25 cellular contexts compared by ENCODE assay signal in genomic region chr7:92422926-92423325, GRCh38. TPM values are rescaled to one million over a fixed set of nuclear protein-coding genes. Genes with fewer than 3 reads are reported as not detected.
"Had no signal": no experiment of that assay in that cellular context is flagged by ENCODE, and none has a peak within 500 bp of the region (broad histone marks: within the 10 kb centered on the region; RNA-seq: fewer than 3 reads in every experiment).

No MANE protein-coding gene starts in this region.

- H3K36me3 ChIP-seq: SJCRH30 had no signal

- DNase-seq: KBM-7, NCI-H1092, NCI-H1105 treated with DMSO at 0.1 percent for 48 hours, NCI-H1417 treated with DMSO at 0.1 percent for 48 hours, NCI-H146, NCI-H1694 treated with DMSO at 0.1 percent for 48 hours, NCI-H1930, NCI-H2081, NCI-H2107, NCI-H2227 treated with DMSO at 0.1 percent for 48 hours, NCI-H524, NCI-H526 treated with DMSO at 0.1 percent for 48 hours, NCI-H748 treated with DMSO at 0.1 percent for 48 hours, PC-3, SHP77 treated with DMSO at 0.1 percent for 48 hours, SJCRH30 had no signal

- H3K36me3 Mint-ChIP-seq: IgD-negative memory B cell had no signal

- H3K9me3 ChIP-seq: SJCRH30 had no signal

- H3K9me3 Mint-ChIP-seq: IgD-negative memory B cell had no signal

- H3K27me3 ChIP-seq: SJCRH30 had no signal

- ATAC-seq: HepG2, Panc1, PC-3, Right ventricle myocardium inferior, SK-N-SH treated with all-trans-retinoic acid at 6 μM for 48 hours had no signal

RNA-seq across cellular contexts. Expression of gene ERVW-1, which starts 54.8 kb away (rescaled TPM):
- total RNA-seq: HepG2, HT1080, LHCN-M2, MCF 10A, NCI-H460, PC-3, Right ventricle myocardium inferior had no signal
- polyA plus RNA-seq: HepG2 had no signal
